In the genomic region with DNA sequence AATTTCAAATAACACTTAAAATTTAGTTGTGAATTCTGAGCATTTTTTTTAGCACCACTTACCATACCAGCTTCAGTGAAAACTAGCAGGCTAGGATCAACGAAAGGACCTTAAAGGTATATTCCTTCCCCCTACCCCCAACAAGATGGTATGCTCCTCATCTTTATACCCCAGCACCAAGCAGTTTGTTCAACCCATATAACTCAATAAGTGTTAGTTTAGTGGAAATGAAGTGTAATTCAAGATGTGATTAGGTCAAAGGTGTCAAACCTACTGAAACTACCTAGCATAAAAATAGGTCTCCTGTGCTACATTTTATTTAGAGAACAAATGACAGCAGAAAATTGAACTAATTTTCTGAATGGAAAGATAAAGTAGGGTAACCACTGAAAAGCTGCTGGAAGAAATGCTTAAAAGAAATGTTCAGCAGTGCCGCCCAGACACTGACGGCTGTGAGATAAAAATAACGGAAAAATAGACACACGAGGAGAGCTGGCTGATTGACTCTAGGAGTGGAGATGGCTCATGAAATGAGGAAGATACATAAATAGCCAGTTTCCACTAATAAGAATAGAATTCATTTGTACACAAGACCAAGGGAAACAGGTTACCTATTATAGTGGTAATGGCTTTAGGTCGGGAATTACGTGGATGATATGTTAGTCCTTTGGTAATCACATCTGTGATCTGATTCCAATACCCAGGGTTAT, we compare ENCODE assay signal across 15 cellular contexts.
DNase-seq lines count a peak whose midpoint lies in the region; ATAC-seq and TF ChIP-seq lines count a peak whose summit lies in the region.
"Had no signal": no experiment of that assay in that cellular context is flagged by ENCODE, and none has a peak within 500 bp of the region (broad histone marks: within the 10 kb centered on the region; RNA-seq: fewer than 3 reads in every experiment).

No MANE protein-coding gene starts in this region.

- no peak overlapping the region for H3K4me3 ChIP-seq in foreskin fibroblast (ENCODE audit: low read depth in 1 of 2, low read length in 2 of 2)

- TF ChIP-seq CTCF in foreskin fibroblast (IDR thresholded peaks at IDR 0.05; ENCODE audit: low read depth, low read length) = no peak

- DNase-seq in NOMO-1 treated with DMSO at 0.1 percent for 48 hours (lab: John Stamatoyannopoulos, UW; ENCODE audit: unreplicated experiment) (peak; percentile 66), pons (ENCODE audit: low spot score) (peak; percentile 86), A172 (ENCODE audit: low spot score) (no peak), NCI-H82 (lab: John Stamatoyannopoulos, UW) (no peak), cerebellar cortex (ENCODE audit: low spot score) (no peak), foreskin fibroblast (no peak)
- DNase-seq: activated naive CD4-positive, alpha-beta T cell treated with anti-CD3 and anti-CD28 coated beads for 36 hours; brain microvascular endothelial cell; CD4-positive, alpha-beta memory T cell; NCI-H2081 treated with DMSO at 0.1 percent for 48 hours; NCI-H774; nucleus accumbens; SHP77 had no signal

- peak; percentile 15 for ATAC-seq in GM18868 (IDR thresholded peaks at IDR 0.05; ENCODE audit: unreplicated experiment)
- ATAC-seq in GM21786 (IDR thresholded peaks at IDR 0.05; ENCODE audit: unreplicated experiment) = peak; percentile 28

Comparison
In these comparisons a context has a peak if more than half of its experiments do, and no peak if none do; other contexts are left out.
1. DNase-seq: peak in NOMO-1 treated with DMSO at 0.1 percent for 48 hours (single experiment) and pons (single experiment); none in A172 (single experiment), NCI-H82 (single experiment), cerebellar cortex (single experiment) and foreskin fibroblast (0 of 2).